In genomic region chr4:80092847-80093246, GRCh38 we compare ENCODE assay signal across 7 cellular contexts.
"Had no signal": no experiment of that assay in that cellular context is flagged by ENCODE, and none has a peak within 500 bp of the region (broad histone marks: within the 10 kb centered on the region; RNA-seq: fewer than 3 reads in every experiment).

No MANE protein-coding gene starts in this region.

- H3K4me1 ChIP-seq: HAP-1 had no signal

- H3K9ac ChIP-seq: GM23248 had no signal

- H3K4me3 ChIP-seq: GM23248, HAP-1 had no signal

- ATAC-seq: HCT116 had no signal

- H2AFZ ChIP-seq: GM23248 had no signal

- H3K27ac ChIP-seq: GM23248 had no signal

- H3K9me3 ChIP-seq: HAP-1 had no signal

- FAIRE-seq: HTR-8/SVneo had no signal

- DNase-seq: GM23248, GOT3, H7, IMR-90 had no signal

- H3K36me3 ChIP-seq: HAP-1 had no signal
